In genomic region chr1:43522431-43522775, GRCh38 we compare ENCODE assay signal across 24 cellular contexts. TPM values are rescaled to one million over a fixed set of nuclear protein-coding genes. Genes with fewer than 3 reads are reported as not detected.
"Had no signal": no experiment of that assay in that cellular context is flagged by ENCODE, and none has a peak within 500 bp of the region (broad histone marks: within the 10 kb centered on the region; RNA-seq: fewer than 3 reads in every experiment).

No MANE protein-coding gene starts in this region.

- H3K36me3 ChIP-seq: cardiac muscle cell, heart right ventricle, left lung, right lobe of liver, thoracic aorta, upper lobe of right lung had no signal

- H3K4me1 ChIP-seq: heart right ventricle, left lung, right lobe of liver, upper lobe of right lung had no signal

- ATAC-seq: activated CD4-positive, CD25-positive, alpha-beta regulatory T cell treated with anti-CD3 and anti-CD28 coated beads, Interleukin-2, amount 50 U/mL, for 24 hours; activated CD8-positive, alpha-beta memory T cell treated with anti-CD3 and anti-CD28 coated beads, Interleukin-2, amount 10 ng/mL, durations not matched to agents 7 days and 5 days; activated CD8-positive, alpha-beta T cell treated with anti-CD3 and anti-CD28 coated beads for 36 hours; naive thymus-derived CD8-positive, alpha-beta T cell; T-cell had no signal

- H3K27ac ChIP-seq: body of pancreas, cardiac muscle cell, heart right ventricle, left lung, right lobe of liver, thoracic aorta, upper lobe of right lung, VCaP had no signal

- H3K4me2 ChIP-seq: smooth muscle cell had no signal

- FAIRE-seq: kidney had no signal

- H3K27me3 ChIP-seq: body of pancreas, cardiac muscle cell, right lobe of liver, upper lobe of right lung had no signal

- H3K4me3 ChIP-seq: body of pancreas, cardiac muscle cell, heart right ventricle, left lung, lung, right lobe of liver, smooth muscle cell, thoracic aorta, upper lobe of right lung had no signal

- DNase-seq: activated CD4-positive, alpha-beta T cell treated with anti-CD3 and anti-CD28 coated beads, Interleukin-2, amount 10 ng/mL, durations not matched to agents 7 days and 5 days; activated CD8-positive, alpha-beta memory T cell treated with anti-CD3 and anti-CD28 coated beads, Interleukin-2, amount 10 ng/mL, durations not matched to agents 7 days and 5 days; activated CD8-positive, alpha-beta T cell treated with anti-CD3 and anti-CD28 coated beads for 36 hours; activated gamma-delta T cell; activated naive CD4-positive, alpha-beta T cell treated with anti-CD3 and anti-CD28 coated beads, Interleukin-2, amount 50 U/mL, for 16 hours; anterior cingulate cortex; heart right ventricle; kidney; naive thymus-derived CD8-positive, alpha-beta T cell; nucleus accumbens; stimulated activated CD4-positive, alpha-beta T cell treated with anti-CD3 and anti-CD28 coated beads, Interleukin-15, amount 100 ng/mL, for 24 hours; stimulated activated CD4-positive, alpha-beta T cell treated with anti-CD3 and anti-CD28 coated beads, Interleukin-4, amount 100 ng/mL, for 1 hour; stimulated activated naive CD4-positive, alpha-beta T cell treated with Interleukin-2 at 50 U/mL for 16 hours; T-cell had no signal

- H3K9me3 ChIP-seq: body of pancreas, heart right ventricle, left lung, right lobe of liver, thoracic aorta, upper lobe of right lung had no signal

RNA-seq across cellular contexts. Expression of gene PTPRF, which starts 8.3 kb away (rescaled TPM):
- polyA plus RNA-seq: naive thymus-derived CD8-positive, alpha-beta T cell had no signal
